10 cellular contexts compared by ENCODE assay signal in the genomic region with DNA sequence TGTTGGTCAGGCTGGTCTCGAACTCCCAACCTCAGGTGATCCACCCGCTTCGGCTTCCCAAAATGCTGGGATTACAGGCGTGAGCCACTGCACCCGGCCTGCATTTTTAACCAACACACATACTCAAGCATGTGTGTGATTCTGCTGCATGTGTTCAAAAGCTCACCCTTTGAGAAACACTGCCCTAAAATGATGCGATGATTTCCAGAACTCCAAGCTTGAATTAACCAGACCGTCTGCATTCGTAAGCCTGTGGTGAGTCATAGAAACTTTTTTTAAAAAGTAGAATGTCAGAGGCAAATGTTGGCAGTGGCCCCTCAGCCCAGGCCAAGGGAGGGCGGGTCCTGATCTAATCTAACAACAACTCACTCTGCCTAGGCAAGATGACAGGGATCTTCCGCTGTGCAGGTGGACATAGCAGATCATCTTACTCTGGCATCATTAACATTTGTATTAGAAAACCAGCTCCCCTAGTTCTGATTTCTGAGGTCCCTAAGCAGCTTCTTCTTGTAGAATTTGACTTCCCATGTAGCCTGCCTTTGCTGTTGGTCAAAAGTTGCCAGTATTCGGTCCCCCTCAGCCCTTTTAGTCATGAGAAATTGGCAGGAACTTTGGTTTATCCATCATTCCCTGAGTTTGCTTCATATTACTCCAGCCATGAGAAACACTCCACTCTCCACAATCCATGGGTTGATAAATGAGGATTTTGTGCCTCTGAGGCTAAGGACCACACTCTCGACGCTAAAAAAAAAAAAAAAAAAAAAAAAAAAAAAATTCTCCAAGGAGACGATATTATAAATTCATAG.
DNase-seq lines count a peak whose midpoint lies in the region; ATAC-seq and TF ChIP-seq lines count a peak whose summit lies in the region.
"Had no signal": no experiment of that assay in that cellular context is flagged by ENCODE, and none has a peak within 500 bp of the region (broad histone marks: within the 10 kb centered on the region; RNA-seq: fewer than 3 reads in every experiment).

No MANE protein-coding gene starts in this region.

- TF ChIP-seq CTCF in foreskin fibroblast (IDR thresholded peaks at IDR 0.05; ENCODE audit: low read depth, low read length) = no peak

- no peaks in the 10 kb centered on the region for H3K4me1 ChIP-seq in effector memory CD4-positive, alpha-beta T cell (ENCODE audit: control insufficient read depth, insufficient read depth, low read length, poor library complexity, severe bottlenecking)

- no peak overlapping the region for H3K27ac Mint-ChIP-seq in activated T-helper 1 cell treated with anti-CD3 and anti-CD28 coated beads, Interleukin-12 subunit alpha, Interleukin-12 subunit beta, Interleukin-2, Interleukin-4 antibody, amounts not matched to agents 30 ng/mL and 10 ng/mL and 1 ng/mL, durations not matched to agents 14 hours and 24 hours and 36 hours
- H3K27ac Mint-ChIP-seq: brain had no signal

- no peaks in the 10 kb centered on the region for H3K9me3 Mint-ChIP-seq in activated T-helper 1 cell treated with anti-CD3 and anti-CD28 coated beads, Interleukin-12 subunit alpha, Interleukin-12 subunit beta, Interleukin-2, Interleukin-4 antibody, amounts not matched to agents 30 ng/mL and 10 ng/mL and 1 ng/mL, durations not matched to agents 14 hours and 24 hours and 36 hours

- no peaks in the 10 kb centered on the region for H3K36me3 Mint-ChIP-seq in activated T-helper 1 cell treated with anti-CD3 and anti-CD28 coated beads, Interleukin-12 subunit alpha, Interleukin-12 subunit beta, Interleukin-2, Interleukin-4 antibody, amounts not matched to agents 30 ng/mL and 10 ng/mL and 1 ng/mL, durations not matched to agents 14 hours and 24 hours and 36 hours (ENCODE audit: low read depth)
- H3K36me3 Mint-ChIP-seq: brain had no signal

- no peak overlapping the region for H3K27ac ChIP-seq in effector memory CD4-positive, alpha-beta T cell (ENCODE audit: insufficient read depth, low read length, poor library complexity, severe bottlenecking)
- H3K27ac ChIP-seq: neutrophil had no signal

- H3K27me3 ChIP-seq in effector memory CD4-positive, alpha-beta T cell (replicated peaks; ENCODE audit: control insufficient read depth, insufficient read depth, low read length, poor library complexity, severe bottlenecking) = no peaks in the 10 kb centered on the region
- H3K27me3 ChIP-seq: neutrophil had no signal

- no peaks in the 10 kb centered on the region for H3K36me3 ChIP-seq in effector memory CD4-positive, alpha-beta T cell (ENCODE audit: control insufficient read depth, insufficient read depth, low read length)
- H3K36me3 ChIP-seq: neutrophil had no signal

- no peak for ATAC-seq in GM19397 (IDR thresholded peaks at IDR 0.05; ENCODE audit: unreplicated experiment)
- no peak for ATAC-seq in GM21786 (IDR thresholded peaks at IDR 0.05; ENCODE audit: unreplicated experiment)

- H3K9me3 ChIP-seq in effector memory CD4-positive, alpha-beta T cell (ENCODE audit: control insufficient read depth, low read length) = no peaks in the 10 kb centered on the region
- H3K9me3 ChIP-seq: neutrophil had no signal

- H3K4me3 ChIP-seq in foreskin fibroblast (ENCODE audit: low read depth in 1 of 2, low read length in 2 of 2) = no peak overlapping the region
- H3K4me3 ChIP-seq in effector memory CD4-positive, alpha-beta T cell (ENCODE audit: insufficient read depth, low read depth, low read length, poor library complexity, severe bottlenecking) = no peak overlapping the region

- DNase-seq in ELR (ENCODE audit: low read depth) (peak; percentile 91), SW480 (ENCODE audit: low spot score) (peak; percentile 50), foreskin fibroblast (peak; percentile 75 to 89), posterior vena cava (ENCODE audit: low spot score) (peak; percentile 93)
- no peak for DNase-seq in activated T-helper 1 cell treated with anti-CD3 and anti-CD28 coated beads, Interleukin-12 subunit alpha, Interleukin-12 subunit beta, Interleukin-2, Interleukin-4 antibody, amounts not matched to agents 30 ng/mL and 10 ng/mL and 1 ng/mL, durations not matched to agents 14 hours and 24 hours and 36 hours (ENCODE audit: low spot score)
- DNase-seq in effector memory CD4-positive, alpha-beta T cell = no peak

- no peaks in the 10 kb centered on the region for H3K27me3 Mint-ChIP-seq in activated T-helper 1 cell treated with anti-CD3 and anti-CD28 coated beads, Interleukin-12 subunit alpha, Interleukin-12 subunit beta, Interleukin-2, Interleukin-4 antibody, amounts not matched to agents 30 ng/mL and 10 ng/mL and 1 ng/mL, durations not matched to agents 14 hours and 24 hours and 36 hours (ENCODE audit: insufficient read depth)

- no peak overlapping the region for H3K4me3 Mint-ChIP-seq in activated T-helper 1 cell treated with anti-CD3 and anti-CD28 coated beads, Interleukin-12 subunit alpha, Interleukin-12 subunit beta, Interleukin-2, Interleukin-4 antibody, amounts not matched to agents 30 ng/mL and 10 ng/mL and 1 ng/mL, durations not matched to agents 14 hours and 24 hours and 36 hours
- H3K4me3 Mint-ChIP-seq: brain had no signal

- no peaks in the 10 kb centered on the region for H3K4me1 Mint-ChIP-seq in activated T-helper 1 cell treated with anti-CD3 and anti-CD28 coated beads, Interleukin-12 subunit alpha, Interleukin-12 subunit beta, Interleukin-2, Interleukin-4 antibody, amounts not matched to agents 30 ng/mL and 10 ng/mL and 1 ng/mL, durations not matched to agents 14 hours and 24 hours and 36 hours (ENCODE audit: low read depth)

- intact Hi-C loops in posterior vena cava (cut with DNase I) = no loop called here
- intact Hi-C loops in activated T-helper 1 cell treated with anti-CD3 and anti-CD28 coated beads, Interleukin-12 subunit alpha, Interleukin-12 subunit beta, Interleukin-2, Interleukin-4 antibody, amounts not matched to agents 30 ng/mL and 10 ng/mL and 1 ng/mL, durations not matched to agents 14 hours and 24 hours and 36 hours (cut with micrococcal nuclease) = no loop called here

Comparison
In these comparisons a context has a peak if more than half of its experiments do, and no peak if none do; other contexts are left out.
1. DNase-seq: peak in ELR (single experiment), SW480 (single experiment), foreskin fibroblast (2 of 2) and posterior vena cava (single experiment); none in activated T-helper 1 cell treated with anti-CD3 and anti-CD28 coated beads, Interleukin-12 subunit alpha, Interleukin-12 subunit beta, Interleukin-2, Interleukin-4 antibody, amounts not matched to agents 30 ng/mL and 10 ng/mL and 1 ng/mL, durations not matched to agents 14 hours and 24 hours and 36 hours (single experiment) and effector memory CD4-positive, alpha-beta T cell (0 of 3).